ENCODE assay signal across 13 cellular contexts in the genomic region with DNA sequence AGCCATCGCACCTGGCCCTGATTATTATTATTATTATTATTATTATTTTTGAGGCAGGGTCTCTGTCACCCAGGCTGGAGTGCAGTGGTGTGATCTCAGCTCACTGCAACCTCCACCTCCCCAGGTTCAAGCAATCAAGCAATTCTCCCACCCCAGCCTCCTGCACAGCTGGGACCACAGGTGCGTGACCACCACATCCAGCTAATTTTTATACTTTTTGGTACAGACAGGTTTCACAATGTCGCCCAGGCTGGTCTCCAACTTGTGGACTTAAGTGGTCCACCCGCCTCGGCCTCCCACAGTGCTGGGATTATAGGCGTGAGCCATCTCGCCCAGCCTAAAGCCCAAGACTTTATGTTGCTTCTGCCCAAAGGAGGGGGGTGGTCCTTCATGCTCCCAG. TPM values are rescaled to one million over a fixed set of nuclear protein-coding genes. Genes with fewer than 3 reads are reported as not detected.
"Had no signal": no experiment of that assay in that cellular context is flagged by ENCODE, and none has a peak within 500 bp of the region (broad histone marks: within the 10 kb centered on the region; RNA-seq: fewer than 3 reads in every experiment).

No MANE protein-coding gene starts in this region.

- DNase-seq: activated naive CD4-positive, alpha-beta T cell treated with Interleukin-2 at 50 U/mL for 16 hours; dermis blood vessel endothelial cell; erythroblast; mesenchymal stem cell; naive thymus-derived CD8-positive, alpha-beta T cell; retina; stimulated activated CD4-positive, alpha-beta T cell treated with anti-CD3 and anti-CD28 coated beads, Interleukin-15, amount 100 ng/mL, for 24 hours; stimulated activated CD4-positive, alpha-beta T cell treated with anti-CD3 and anti-CD28 coated beads, Interleukin-4, amount 100 ng/mL, for 24 hours had no signal

- H3K27me3 Mint-ChIP-seq: activated T-helper 17 cell treated with anti-CD3 and anti-CD28 coated beads, Interleukin-2, amount 50 U/mL, for 72 hours; stimulated activated naive CD8-positive, alpha-beta T cell treated with anti-CD3 and anti-CD28 coated beads, Interleukin-15, Interleukin-2, amounts not matched to agents 100 ng/mL and 50 ng/mL, for 24 hours had no signal

- H3K36me3 Mint-ChIP-seq: naive thymus-derived CD8-positive, alpha-beta T cell had no signal

- H3K27me3 ChIP-seq: thyroid gland had no signal

- H3K4me3 ChIP-seq: gastroesophageal sphincter, thyroid gland had no signal

- H3K4me3 Mint-ChIP-seq: activated T-helper 17 cell treated with anti-CD3 and anti-CD28 coated beads, Interleukin-2, amount 50 U/mL, for 72 hours; naive thymus-derived CD8-positive, alpha-beta T cell; stimulated activated naive CD8-positive, alpha-beta T cell treated with anti-CD3 and anti-CD28 coated beads, Interleukin-15, Interleukin-2, amounts not matched to agents 100 ng/mL and 50 ng/mL, for 24 hours had no signal

- H3K36me3 ChIP-seq: gastroesophageal sphincter, thyroid gland had no signal

- H3K27ac Mint-ChIP-seq: activated T-helper 17 cell treated with anti-CD3 and anti-CD28 coated beads, Interleukin-2, amount 50 U/mL, for 72 hours; stimulated activated naive CD8-positive, alpha-beta T cell treated with anti-CD3 and anti-CD28 coated beads, Interleukin-15, Interleukin-2, amounts not matched to agents 100 ng/mL and 50 ng/mL, for 24 hours had no signal

- ATAC-seq: activated CD4-positive, CD25-positive, alpha-beta regulatory T cell treated with anti-CD3 and anti-CD28 coated beads, Interleukin-2, amount 50 U/mL, for 24 hours; activated T-helper 17 cell treated with anti-CD3 and anti-CD28 coated beads, Interleukin-2, amount 50 U/mL, for 72 hours; naive thymus-derived CD8-positive, alpha-beta T cell had no signal

- H3K9me3 Mint-ChIP-seq: activated T-helper 17 cell treated with anti-CD3 and anti-CD28 coated beads, Interleukin-2, amount 50 U/mL, for 72 hours; naive thymus-derived CD8-positive, alpha-beta T cell; stimulated activated naive CD8-positive, alpha-beta T cell treated with anti-CD3 and anti-CD28 coated beads, Interleukin-15, Interleukin-2, amounts not matched to agents 100 ng/mL and 50 ng/mL, for 24 hours had no signal

- H3K9me3 ChIP-seq: gastroesophageal sphincter, thyroid gland had no signal

RNA-seq across cellular contexts. Expression of a gene that starts 6.0 kb away (rescaled TPM):
- total RNA-seq: activated T-helper 17 cell treated with anti-CD3 and anti-CD28 coated beads, Interleukin-2, amount 50 U/mL, for 72 hours; naive thymus-derived CD8-positive, alpha-beta T cell had no signal
